In genomic region chr20:63923626-63924025, GRCh38 we compare ENCODE assay signal across 27 cellular contexts.
"Had no signal": no experiment of that assay in that cellular context is flagged by ENCODE, and none has a peak within 500 bp of the region (broad histone marks: within the 10 kb centered on the region; RNA-seq: fewer than 3 reads in every experiment).

No MANE protein-coding gene starts in this region.

- H3K27ac ChIP-seq: brain microvascular endothelial cell, hepatocyte, left lung, parathyroid adenoma, thyroid gland, upper lobe of right lung had no signal

- H3K9me3 ChIP-seq: left lung, thyroid gland, upper lobe of right lung had no signal

- H3K27me3 ChIP-seq: brain microvascular endothelial cell, hepatocyte, left lung, thyroid gland, upper lobe of right lung had no signal

- H3K27me3 Mint-ChIP-seq: T-cell had no signal

- H3K9me3 Mint-ChIP-seq: activated naive CD4-positive, alpha-beta T cell treated with anti-CD3 and anti-CD28 coated beads for 36 hours; activated T-cell treated with anti-CD3 and anti-CD28 coated beads, Interleukin-2, amount 50 U/mL, for 4 hours; mesothelial cell of epicardium; nephron progenitor cell; T-cell had no signal

- DNase-seq: activated CD4-positive, alpha-beta T cell treated with anti-CD3 and anti-CD28 coated beads for 4 hours; activated CD4-positive, CD25-positive, alpha-beta regulatory T cell; activated effector memory CD4-positive, alpha-beta T cell treated with Interleukin-2 at 50 U/mL for 16 hours; activated naive CD4-positive, alpha-beta T cell treated with anti-CD3 and anti-CD28 coated beads for 36 hours; activated T-cell treated with anti-CD3 and anti-CD28 coated beads, Interleukin-2, amount 50 U/mL, for 4 hours; aorta; brain microvascular endothelial cell; caudate nucleus; dermis blood vessel endothelial cell; effector CD8-positive, alpha-beta T cell; glutamatergic neuron; kidney glomerular epithelial cell; left lung; nephron progenitor cell; nucleus accumbens; right cardiac atrium; stimulated activated CD4-positive, alpha-beta T cell treated with anti-CD3 and anti-CD28 coated beads, Interleukin-4, amount 100 ng/mL, for 24 hours; stimulated activated naive CD4-positive, alpha-beta T cell treated with Interleukin-2 at 50 U/mL for 16 hours; substantia nigra; T-cell; T1000; thyroid gland; upper lobe of right lung had no signal

- H3K4me1 ChIP-seq: left lung, parathyroid adenoma, upper lobe of right lung had no signal

- H3K27ac Mint-ChIP-seq: activated naive CD4-positive, alpha-beta T cell treated with anti-CD3 and anti-CD28 coated beads for 36 hours; mesothelial cell of epicardium; nephron progenitor cell had no signal

- H3K4me3 ChIP-seq: hepatocyte, left lung, lung, thyroid gland, upper lobe of right lung had no signal

- H3K4me3 Mint-ChIP-seq: activated naive CD4-positive, alpha-beta T cell treated with anti-CD3 and anti-CD28 coated beads for 36 hours; activated T-cell treated with anti-CD3 and anti-CD28 coated beads, Interleukin-2, amount 50 U/mL, for 4 hours; mesothelial cell of epicardium; nephron progenitor cell; T-cell had no signal

- ATAC-seq: activated T-cell treated with anti-CD3 and anti-CD28 coated beads, Interleukin-2, amount 50 U/mL, for 4 hours; left lung; right cardiac atrium; T-cell; upper lobe of right lung had no signal
